Comparison of ENCODE assay signal across 10 cellular contexts in the genomic region with DNA sequence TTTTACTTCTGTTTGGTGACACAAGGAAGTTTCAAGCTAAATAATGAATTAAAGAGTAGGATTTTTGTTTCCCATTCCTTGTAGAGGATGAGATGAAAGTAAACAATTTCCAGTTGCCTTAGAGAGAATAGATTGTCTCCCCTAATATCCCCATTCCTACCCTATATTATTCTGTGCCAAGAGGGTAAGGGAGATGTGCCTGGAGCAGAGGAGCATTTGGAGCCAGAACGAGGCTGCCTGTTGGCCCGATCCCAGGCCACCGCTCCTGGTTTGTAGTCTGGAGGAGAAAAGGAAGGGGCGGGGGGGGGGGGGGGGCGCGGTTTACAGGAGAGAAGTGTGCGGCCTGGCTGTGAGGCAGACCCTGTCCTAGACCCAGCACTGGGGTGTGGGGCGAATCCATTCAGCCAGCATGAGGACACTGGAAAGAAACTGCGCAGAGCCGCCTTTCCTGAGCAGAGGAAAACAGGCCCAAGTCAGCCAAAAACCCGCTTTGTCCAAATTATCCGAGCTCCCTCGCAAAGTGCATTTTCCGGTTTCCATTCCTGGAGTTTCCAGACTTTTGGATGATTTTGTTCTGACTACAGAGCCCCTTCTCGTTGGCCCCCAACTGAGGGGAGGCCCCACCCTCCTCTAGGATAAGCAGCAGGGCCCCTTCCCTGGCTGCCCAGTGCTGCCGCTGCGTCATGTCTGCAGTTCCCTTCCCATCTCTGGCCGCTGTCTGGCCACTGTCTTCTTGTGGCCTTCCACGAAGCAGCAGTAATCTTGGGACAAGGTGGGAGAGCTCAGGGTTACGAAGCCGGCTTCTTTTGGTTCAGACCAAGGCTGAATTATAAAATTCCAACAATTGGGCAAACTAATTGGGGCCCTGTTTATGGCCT. TPM values are rescaled to one million over a fixed set of nuclear protein-coding genes. Genes with fewer than 3 reads are reported as not detected.
A peak's percentile ranks its signal among the peaks of the same experiment; 100 is the strongest.
DNase-seq lines count a peak whose midpoint lies in the region; ATAC-seq and TF ChIP-seq lines count a peak whose summit lies in the region.
"Had no signal": no experiment of that assay in that cellular context is flagged by ENCODE, and none has a peak within 500 bp of the region (broad histone marks: within the 10 kb centered on the region; RNA-seq: fewer than 3 reads in every experiment).

No MANE protein-coding gene starts in this region.

- H3K4me2 ChIP-seq in BLaER1 treated with 17β-estradiol and CSF1 and Interleukin-3, amounts not matched to agents 10 nM and 100 nM, result peak overlapping the region in 8 of 11 experiments; percentile 77 to 97 (median 88); a peak in 13 of 22 replicates

- H3K27ac Mint-ChIP-seq in WTC11 (no peak overlapping the region), glutamatergic neuron (ENCODE audit: unreplicated experiment) (no peak overlapping the region), natural killer cell (no peak overlapping the region)
- H3K27ac Mint-ChIP-seq: CD4-positive, alpha-beta T cell had no signal

- peaks cover 0 to 92% (median 52%) of the 10 kb centered on the region in 11 experiments; a peak in 21 of 22 replicates for H4K20me1 ChIP-seq in BLaER1 treated with 17β-estradiol and CSF1 and Interleukin-3, amounts not matched to agents 10 nM and 100 nM

- peaks cover 49 to 95% (median 85%) of the 10 kb centered on the region in 10 experiments for H3K4me1 ChIP-seq in BLaER1 treated with 17β-estradiol and CSF1 and Interleukin-3, amounts not matched to agents 10 nM and 100 nM

- H3K27me3 ChIP-seq in BLaER1 treated with 17β-estradiol and CSF1 and Interleukin-3, amounts not matched to agents 10 nM and 100 nM, result peaks cover 73 to 97% (median 92%) of the 10 kb centered on the region in 11 experiments

- intact Hi-C loops in posterior cingulate gyrus (cut with DNase I), result no loop called here
- intact Hi-C loops in posterior vena cava (cut with DNase I), result loop anchor here in 1 of 2 donors (5.0 to 10.0 kb wide), 2 partner anchors 39 to 77 kb away; no protein-coding TSS in a partner anchor
- intact Hi-C loops in natural killer cell (cut with micrococcal nuclease), result no loop called here

- DNase-seq in WTC11 (ENCODE audit: low spot score) (peak; percentile 46), glutamatergic neuron (no peak), posterior cingulate gyrus (peak in 7 of 10 donors; percentile 59 to 94 (median 68)), posterior vena cava (ENCODE audit: low spot score) (no peak), natural killer cell (no peak)
- DNase-seq in stimulated activated naive CD8-positive, alpha-beta T cell treated with anti-CD3 and anti-CD28 coated beads, Interleukin-15, Interleukin-2, amounts not matched to agents 100 U/mL and 50 U/mL, for 24 hours, result no peak
- DNase-seq: activated CD8-positive, alpha-beta memory T cell treated with anti-CD3 and anti-CD28 coated beads, Interleukin-2, amount 50 U/mL, for 4 hours; CD4-positive, alpha-beta T cell had no signal

- H3K9me3 ChIP-seq in BLaER1 treated with 17β-estradiol and CSF1 and Interleukin-3, amounts not matched to agents 10 nM and 100 nM (replicated peaks in 1 of 11), result no peaks in the 10 kb centered on the region

- peaks cover 100% of the 10 kb centered on the region for H3K27me3 Mint-ChIP-seq in WTC11 (ENCODE audit: low read depth)
- H3K27me3 Mint-ChIP-seq in glutamatergic neuron (ENCODE audit: unreplicated experiment), result peaks cover 36% of the 10 kb centered on the region
- H3K27me3 Mint-ChIP-seq in natural killer cell (ENCODE audit: low read depth in 2 of 2), result peaks cover 51 to 61% of the 10 kb centered on the region in 2 donors

- TF ChIP-seq CTCF in WTC11 (IDR thresholded peaks at IDR 0.05), result no peak
- no peak for TF ChIP-seq CTCF in glutamatergic neuron (IDR thresholded peaks at IDR 0.05; ENCODE audit: partially characterized antibody, unreplicated experiment)
- TF ChIP-seq CTCF in natural killer cell (IDR thresholded peaks at IDR 0.05), result no peak

- no peak for ATAC-seq in WTC11
- no peak for ATAC-seq in HG02759 (IDR thresholded peaks at IDR 0.05; ENCODE audit: unreplicated experiment)
- no peak for ATAC-seq in stimulated activated naive CD8-positive, alpha-beta T cell treated with anti-CD3 and anti-CD28 coated beads, Interleukin-15, Interleukin-2, amounts not matched to agents 100 U/mL and 50 U/mL, for 24 hours
- ATAC-seq in natural killer cell, result no peak

- POLR2A ChIA-PET in WTC11 (lab: Charles Lee), result no interaction called here

- peaks cover 82% of the 10 kb centered on the region for H3K4me1 Mint-ChIP-seq in WTC11
- H3K4me1 Mint-ChIP-seq in glutamatergic neuron (ENCODE audit: low read depth, unreplicated experiment), result peaks cover 29% of the 10 kb centered on the region
- peaks cover 10 to 21% of the 10 kb centered on the region in 2 donors for H3K4me1 Mint-ChIP-seq in natural killer cell

- no peaks in the 10 kb centered on the region for H3K9me3 Mint-ChIP-seq in WTC11
- H3K9me3 Mint-ChIP-seq in glutamatergic neuron (ENCODE audit: unreplicated experiment), result peaks cover 7% of the 10 kb centered on the region
- H3K9me3 Mint-ChIP-seq in natural killer cell, result no peaks in the 10 kb centered on the region
- H3K9me3 Mint-ChIP-seq: CD4-positive, alpha-beta T cell had no signal

- no peak overlapping the region for H3K27ac ChIP-seq in BLaER1 treated with 17β-estradiol and CSF1 and Interleukin-3, amounts not matched to agents 10 nM and 100 nM

- H3K4me3 ChIP-seq in BLaER1 treated with 17β-estradiol and CSF1 and Interleukin-3, amounts not matched to agents 10 nM and 100 nM, result no peak overlapping the region

- CTCF ChIA-PET in WTC11 (lab: Charles Lee), result interaction anchor here (1.1 to 2.5 kb wide), 7 partner anchors 9 to 76 kb away, joined by 3 to 13 read pairs (median 8); no protein-coding TSS in a partner anchor

- H3K9ac ChIP-seq in BLaER1 treated with 17β-estradiol and CSF1 and Interleukin-3, amounts not matched to agents 10 nM and 100 nM, result 0 out of 22 replicates have a peak overlapping the region, but pooled peaks of 1 of the 11 experiments have one; percentile 27

- no peaks in the 10 kb centered on the region for H3K36me3 ChIP-seq in BLaER1 treated with 17β-estradiol and CSF1 and Interleukin-3, amounts not matched to agents 10 nM and 100 nM

- peak overlapping the region; percentile 51 for H3K4me3 Mint-ChIP-seq in WTC11
- H3K4me3 Mint-ChIP-seq in glutamatergic neuron (ENCODE audit: unreplicated experiment), result peak overlapping the region; percentile 10
- H3K4me3 Mint-ChIP-seq in natural killer cell, result no peak overlapping the region
- H3K4me3 Mint-ChIP-seq: CD4-positive, alpha-beta T cell had no signal

- H3K36me3 Mint-ChIP-seq in WTC11 (no peaks in the 10 kb centered on the region), glutamatergic neuron (ENCODE audit: unreplicated experiment) (no peaks in the 10 kb centered on the region), natural killer cell (no peaks in the 10 kb centered on the region)

TF ChIP-seq in WTC11, 78 proteins besides CTCF, POLR2A, EP300 and RAD21:
- TF ChIP-seq, protein P1, sequence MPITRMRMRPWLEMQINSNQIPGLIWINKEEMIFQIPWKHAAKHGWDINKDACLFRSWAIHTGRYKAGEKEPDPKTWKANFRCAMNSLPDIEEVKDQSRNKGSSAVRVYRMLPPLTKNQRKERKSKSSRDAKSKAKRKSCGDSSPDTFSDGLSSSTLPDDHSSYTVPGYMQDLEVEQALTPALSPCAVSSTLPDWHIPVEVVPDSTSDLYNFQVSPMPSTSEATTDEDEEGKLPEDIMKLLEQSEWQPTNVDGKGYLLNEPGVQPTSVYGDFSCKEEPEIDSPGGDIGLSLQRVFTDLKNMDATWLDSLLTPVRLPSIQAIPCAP (CRISPR knock-in tag; IDR thresholded peaks at IDR 0.05), result no peak
- TF ChIP-seq, protein P2, sequence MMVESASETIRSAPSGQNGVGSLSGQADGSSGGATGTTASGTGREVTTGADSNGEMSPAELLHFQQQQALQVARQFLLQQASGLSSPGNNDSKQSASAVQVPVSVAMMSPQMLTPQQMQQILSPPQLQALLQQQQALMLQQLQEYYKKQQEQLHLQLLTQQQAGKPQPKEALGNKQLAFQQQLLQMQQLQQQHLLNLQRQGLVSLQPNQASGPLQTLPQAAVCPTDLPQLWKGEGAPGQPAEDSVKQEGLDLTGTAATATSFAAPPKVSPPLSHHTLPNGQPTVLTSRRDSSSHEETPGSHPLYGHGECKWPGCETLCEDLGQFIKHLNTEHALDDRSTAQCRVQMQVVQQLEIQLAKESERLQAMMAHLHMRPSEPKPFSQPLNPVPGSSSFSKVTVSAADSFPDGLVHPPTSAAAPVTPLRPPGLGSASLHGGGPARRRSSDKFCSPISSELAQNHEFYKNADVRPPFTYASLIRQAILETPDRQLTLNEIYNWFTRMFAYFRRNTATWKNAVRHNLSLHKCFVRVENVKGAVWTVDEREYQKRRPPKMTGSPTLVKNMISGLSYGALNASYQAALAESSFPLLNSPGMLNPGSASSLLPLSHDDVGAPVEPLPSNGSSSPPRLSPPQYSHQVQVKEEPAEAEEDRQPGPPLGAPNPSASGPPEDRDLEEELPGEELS (CRISPR knock-in tag; IDR thresholded peaks at IDR 0.05), result no peak
- TF ChIP-seq ZNF121 (CRISPR knock-in tag; IDR thresholded peaks at IDR 0.05) (no peak), ZNF263 (CRISPR knock-in tag; IDR thresholded peaks at IDR 0.05; ENCODE audit: low read depth) (no peak), CBFB (CRISPR knock-in tag; IDR thresholded peaks at IDR 0.05; ENCODE audit: low read depth) (no peak)
- TF ChIP-seq, protein P3, sequence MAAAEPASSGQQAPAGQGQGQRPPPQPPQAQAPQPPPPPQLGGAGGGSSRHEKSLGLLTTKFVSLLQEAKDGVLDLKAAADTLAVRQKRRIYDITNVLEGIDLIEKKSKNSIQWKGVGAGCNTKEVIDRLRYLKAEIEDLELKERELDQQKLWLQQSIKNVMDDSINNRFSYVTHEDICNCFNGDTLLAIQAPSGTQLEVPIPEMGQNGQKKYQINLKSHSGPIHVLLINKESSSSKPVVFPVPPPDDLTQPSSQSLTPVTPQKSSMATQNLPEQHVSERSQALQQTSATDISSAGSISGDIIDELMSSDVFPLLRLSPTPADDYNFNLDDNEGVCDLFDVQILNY (CRISPR knock-in tag; IDR thresholded peaks at IDR 0.05), result no peak
- TF ChIP-seq, protein P4, sequence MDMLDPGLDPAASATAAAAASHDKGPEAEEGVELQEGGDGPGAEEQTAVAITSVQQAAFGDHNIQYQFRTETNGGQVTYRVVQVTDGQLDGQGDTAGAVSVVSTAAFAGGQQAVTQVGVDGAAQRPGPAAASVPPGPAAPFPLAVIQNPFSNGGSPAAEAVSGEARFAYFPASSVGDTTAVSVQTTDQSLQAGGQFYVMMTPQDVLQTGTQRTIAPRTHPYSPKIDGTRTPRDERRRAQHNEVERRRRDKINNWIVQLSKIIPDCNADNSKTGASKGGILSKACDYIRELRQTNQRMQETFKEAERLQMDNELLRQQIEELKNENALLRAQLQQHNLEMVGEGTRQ (CRISPR knock-in tag; IDR thresholded peaks at IDR 0.05), result no peak

RNA-seq across cellular contexts. Expression of a gene that starts 23.0 kb away (rescaled TPM):
- total RNA-seq in WTC11 (2021) (0.44 to 1.5 TPM (median 1.4 TPM) in 3 replicates), glutamatergic neuron (ENCODE audit: unreplicated experiment) (2.4 TPM), posterior vena cava (100 to 1,000 TPM; 242 to 327 TPM), natural killer cell (1 to 10 TPM in 2 of 3 donors, under 1 TPM in 1; 0.61 to 2.1 (median 1.3) TPM)

RNA-seq across cellular contexts. Expression of a gene that starts 48.9 kb away (rescaled TPM):
- total RNA-seq in WTC11 (2021), result 0.18 to 0.23 TPM (median 0.22 TPM) in 3 replicates
- 0.44 TPM for total RNA-seq in glutamatergic neuron (ENCODE audit: unreplicated experiment)
- not detected for total RNA-seq in posterior vena cava
- total RNA-seq in natural killer cell, result not detected
- total RNA-seq: CD4-positive, alpha-beta T cell had no signal

Comparison
In these comparisons a context has a peak if more than half of its experiments do, and no peak if none do; other contexts are left out.
1. DNase-seq: peak in WTC11 (single experiment) and posterior cingulate gyrus (7 of 10); none in glutamatergic neuron (single experiment), posterior vena cava (single experiment), stimulated activated naive CD8-positive, alpha-beta T cell treated with anti-CD3 and anti-CD28 coated beads, Interleukin-15, Interleukin-2, amounts not matched to agents 100 U/mL and 50 U/mL, for 24 hours (single experiment) and natural killer cell (single experiment).
2. RNA of a gene that starts 23.0 kb away (total RNA-seq): 242 to 327 TPM in posterior vena cava; 2.4 TPM in glutamatergic neuron (single experiment), 0.44 to 1.5 TPM in WTC11 and 0.61 to 2.1 TPM in natural killer cell; every median in the first group is over 10 times any median in the second.